Comparison of ENCODE assay signal across 18 cellular contexts in genomic region chr4:141912831-141913230, GRCh38.
DNase-seq lines count a peak whose midpoint lies in the region; ATAC-seq, FAIRE-seq and TF ChIP-seq lines count a peak whose summit lies in the region.
"Had no signal": no experiment of that assay in that cellular context is flagged by ENCODE, and none has a peak within 500 bp of the region (broad histone marks: within the 10 kb centered on the region; RNA-seq: fewer than 3 reads in every experiment).

No MANE protein-coding gene starts in this region.

- in situ Hi-C loops in GM13977 (cut with MboI; ENCODE audit: low pct_unique_long_range_greater_than_20kb, low sequenced_read_pairs, unreplicated experiment): no loop called here

- H3K27ac ChIP-seq in small intestine (ENCODE audit: low read depth in 1 of 2, low read length in 1 of 2): no peak overlapping the region
- H3K27ac ChIP-seq: coronary artery, KMS-11, left ventricle myocardium inferior had no signal

- H3K27me3 ChIP-seq in bronchial epithelial cell (ENCODE audit: control insufficient read depth, insufficient read depth, low read length): no peaks in the 10 kb centered on the region
- H3K27me3 ChIP-seq in small intestine (ENCODE audit: control insufficient read depth in 2 of 2, insufficient read depth in 2 of 2, low read length in 2 of 2): no peaks in the 10 kb centered on the region

- H3K4me3 ChIP-seq in bronchial epithelial cell (ENCODE audit: low read depth, low read length): no peak overlapping the region
- no peak overlapping the region for H3K4me3 ChIP-seq in small intestine (ENCODE audit: low read depth in 1 of 2, low read length in 2 of 2)
- H3K4me3 ChIP-seq: coronary artery, HAP-1, left ventricle myocardium inferior had no signal

- no peak for TF ChIP-seq CTCF in bronchial epithelial cell (IDR thresholded peaks at IDR 0.05; ENCODE audit: insufficient read depth, low read length, severe bottlenecking)
- no peak for TF ChIP-seq CTCF in GM13977 (IDR thresholded peaks at IDR 0.05; ENCODE audit: extremely low read depth, insufficient read depth, missing control alignments)

- FAIRE-seq in bronchial epithelial cell (lab: Jason Lieb, UNC): no peak
- FAIRE-seq in small intestine (lab: Jason Lieb, UNC): no peak

- WGBS in small intestine, 3 donors: 5 to 19% (median 8%) methylated on average over 4 of the region's 4 CpGs

- no peaks in the 10 kb centered on the region for H3K9me3 ChIP-seq in small intestine (ENCODE audit: control insufficient read depth, low read depth)
- H3K9me3 ChIP-seq: HAP-1, left ventricle myocardium inferior had no signal

- DNase-seq in DMS53 (lab: John Stamatoyannopoulos, UW) (peak; percentile 15), DMS53 treated with DMSO at 0.1 percent for 48 hours (lab: John Stamatoyannopoulos, UW; ENCODE audit: unreplicated experiment) (no peak), NCI-H510A (lab: John Stamatoyannopoulos, UW) (peak; percentile 39), bronchial epithelial cell (ENCODE audit: low read depth) (peak; percentile 5), small intestine (peak; percentile 56), HuH-7 (ENCODE audit: low spot score) (no peak), GM13977 (ENCODE audit: low spot score) (no peak)
- DNase-seq: 8988T; activated CD4-positive, alpha-beta memory T cell treated with anti-CD3 and anti-CD28 coated beads for 36 hours; left ventricle myocardium inferior; naive thymus-derived CD4-positive, alpha-beta T cell; NCI-H1694; stimulated activated naive CD8-positive, alpha-beta T cell treated with anti-CD3 and anti-CD28 coated beads, Interleukin-15, amount 100 ng/mL, for 72 hours; T1000 had no signal

- ATAC-seq in GM21423 (IDR thresholded peaks at IDR 0.05; ENCODE audit: unreplicated experiment): no peak
- ATAC-seq: naive thymus-derived CD4-positive, alpha-beta T cell; stimulated activated naive CD8-positive, alpha-beta T cell treated with anti-CD3 and anti-CD28 coated beads, Interleukin-15, amount 100 ng/mL, for 72 hours had no signal

- H3K4me1 ChIP-seq in small intestine (ENCODE audit: control insufficient read depth in 2 of 2, insufficient read depth in 1 of 2, low read depth in 1 of 2, low read length in 1 of 2): no peaks in the 10 kb centered on the region
- H3K4me1 ChIP-seq: HAP-1, left ventricle myocardium inferior had no signal

- H3K36me3 ChIP-seq in bronchial epithelial cell (ENCODE audit: control insufficient read depth, insufficient read depth, low read length) (no peaks in the 10 kb centered on the region), small intestine (ENCODE audit: control insufficient read depth in 2 of 2, insufficient read depth in 2 of 2, low read length in 2 of 2) (no peaks in the 10 kb centered on the region)
- H3K36me3 ChIP-seq: HAP-1, left ventricle myocardium inferior had no signal

Comparison
In these comparisons a context has a peak if more than half of its experiments do, and no peak if none do; other contexts are left out.
1. DNase-seq: peak in DMS53 (single experiment), NCI-H510A (single experiment), bronchial epithelial cell (single experiment) and small intestine (single experiment); none in DMS53 treated with DMSO at 0.1 percent for 48 hours (single experiment), HuH-7 (single experiment) and GM13977 (single experiment).